Comparison of ENCODE assay signal across 29 cellular contexts in the genomic region with DNA sequence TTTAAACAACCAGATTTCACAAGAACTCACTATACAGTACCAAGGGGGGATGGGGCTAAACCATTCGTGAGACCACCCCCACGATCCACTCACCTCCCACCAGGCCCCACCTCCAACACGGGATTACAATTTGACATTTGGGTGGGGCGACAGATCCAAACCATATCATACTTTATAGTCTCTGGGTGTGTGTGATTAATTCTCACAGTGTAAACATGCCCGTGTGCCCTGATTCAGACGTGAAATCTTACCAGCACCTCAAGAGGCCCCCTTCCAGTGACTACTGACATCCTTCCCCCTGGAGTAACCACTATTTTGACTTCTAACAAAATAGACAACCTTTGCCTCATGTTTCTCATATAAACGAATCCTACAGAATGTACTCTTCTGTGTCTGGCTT. TPM values are rescaled to one million over a fixed set of nuclear protein-coding genes. Genes with fewer than 3 reads are reported as not detected.
"Had no signal": no experiment of that assay in that cellular context is flagged by ENCODE, and none has a peak within 500 bp of the region (broad histone marks: within the 10 kb centered on the region; RNA-seq: fewer than 3 reads in every experiment).

No MANE protein-coding gene starts in this region.

- H3K4me3 ChIP-seq: coronary artery, dorsolateral prefrontal cortex, esophagus squamous epithelium, gastrocnemius medialis, heart right ventricle, left lung, lower lobe of right lung had no signal

- H3K4me1 ChIP-seq: lower lobe of right lung had no signal

- ATAC-seq: esophagus mucosa, gastrocnemius medialis, heart right ventricle, left lung, left ventricle myocardium superior, lower lobe of right lung had no signal

- H3K36me3 Mint-ChIP-seq: naive B cell had no signal

- DNase-seq: dermis blood vessel endothelial cell; dorsolateral prefrontal cortex; effector CD4-positive, alpha-beta T cell; effector memory CD4-positive, alpha-beta T cell; erythroblast; esophagus squamous epithelium; foreskin fibroblast; foreskin melanocyte; gastrocnemius medialis; glutamatergic neuron; head of caudate nucleus; heart right ventricle; hippocampal formation; kidney; kidney glomerular epithelial cell; left lung; left ventricle myocardium superior; lower lobe of right lung; mesenchymal stem cell; midbrain; naive B cell had no signal

- H3K9me3 Mint-ChIP-seq: naive B cell had no signal

- H3K36me3 ChIP-seq: esophagus squamous epithelium, gastrocnemius medialis, heart right ventricle, left lung, lower lobe of right lung had no signal

- FAIRE-seq: colon, endometrium, islet of Langerhans, kidney had no signal

- H3K4me3 Mint-ChIP-seq: naive B cell had no signal

- H3K9me3 ChIP-seq: esophagus squamous epithelium, gastrocnemius medialis, heart right ventricle, left lung, lower lobe of right lung had no signal

- H3K27me3 ChIP-seq: dorsolateral prefrontal cortex, gastrocnemius medialis, heart right ventricle, left lung had no signal

- H3K27ac ChIP-seq: coronary artery, dorsolateral prefrontal cortex, epithelial cell of prostate, esophagus squamous epithelium, gastrocnemius medialis, heart right ventricle, left lung, lower lobe of right lung had no signal

RNA-seq across cellular contexts. Expression of gene SEMA5B, which starts 34.3 kb away (rescaled TPM):
- total RNA-seq: dermis blood vessel endothelial cell, esophagus mucosa, glomerular endothelial cell, mononuclear cell had no signal
